In the genomic region with DNA sequence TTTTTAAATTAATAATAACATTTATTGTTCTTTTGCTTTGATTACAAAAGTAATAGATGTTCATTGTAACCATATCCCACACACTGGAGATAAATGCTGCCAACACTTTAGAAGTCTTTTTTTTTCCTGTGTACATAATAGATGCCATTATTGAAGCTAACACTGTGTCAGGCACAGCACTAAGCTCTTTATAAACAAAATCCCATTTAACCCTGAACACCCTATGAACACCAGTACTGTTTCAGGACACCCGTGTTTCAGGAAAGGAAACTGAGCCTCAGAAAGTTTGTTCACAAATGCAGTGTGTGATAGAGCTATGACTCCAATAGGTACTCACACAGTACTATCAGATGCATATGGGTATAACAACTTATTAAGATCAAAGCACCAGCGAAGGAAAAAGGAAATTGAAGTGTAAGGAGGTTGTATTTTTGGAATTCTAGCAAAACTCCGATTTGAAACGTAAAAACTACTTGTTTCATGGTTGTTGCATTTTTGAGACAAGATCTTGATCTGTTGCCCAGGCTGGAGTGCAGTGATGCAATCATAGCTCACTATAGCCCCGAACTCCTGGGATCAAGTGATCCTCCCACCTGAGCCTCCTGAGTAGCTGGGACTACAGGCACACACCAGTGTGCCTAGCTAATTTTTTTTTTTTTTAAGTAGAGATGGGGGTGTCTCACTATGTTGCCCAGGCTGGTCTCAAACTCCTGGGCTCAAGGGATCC, we compare ENCODE assay signal across 1 cellular context.
TF ChIP-seq lines count a peak whose summit lies in the region.

No MANE protein-coding gene starts in this region.

TF ChIP-seq in SK-N-SH treated with all-trans-retinoic acid at 6 μM for 48 hours, 23 proteins besides CTCF, POLR2A, EP300 and RAD21 (continued from another document):
- TF ChIP-seq, protein P1, sequence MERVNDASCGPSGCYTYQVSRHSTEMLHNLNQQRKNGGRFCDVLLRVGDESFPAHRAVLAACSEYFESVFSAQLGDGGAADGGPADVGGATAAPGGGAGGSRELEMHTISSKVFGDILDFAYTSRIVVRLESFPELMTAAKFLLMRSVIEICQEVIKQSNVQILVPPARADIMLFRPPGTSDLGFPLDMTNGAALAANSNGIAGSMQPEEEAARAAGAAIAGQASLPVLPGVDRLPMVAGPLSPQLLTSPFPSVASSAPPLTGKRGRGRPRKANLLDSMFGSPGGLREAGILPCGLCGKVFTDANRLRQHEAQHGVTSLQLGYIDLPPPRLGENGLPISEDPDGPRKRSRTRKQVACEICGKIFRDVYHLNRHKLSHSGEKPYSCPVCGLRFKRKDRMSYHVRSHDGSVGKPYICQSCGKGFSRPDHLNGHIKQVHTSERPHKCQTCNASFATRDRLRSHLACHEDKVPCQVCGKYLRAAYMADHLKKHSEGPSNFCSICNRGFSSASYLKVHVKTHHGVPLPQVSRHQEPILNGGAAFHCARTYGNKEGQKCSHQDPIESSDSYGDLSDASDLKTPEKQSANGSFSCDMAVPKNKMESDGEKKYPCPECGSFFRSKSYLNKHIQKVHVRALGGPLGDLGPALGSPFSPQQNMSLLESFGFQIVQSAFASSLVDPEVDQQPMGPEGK (CRISPR knock-in tag; IDR thresholded peaks at IDR 0.05; ENCODE audit: borderline replicate concordance) = no peak
- no peak for TF ChIP-seq RARB (CRISPR knock-in tag; IDR thresholded peaks at IDR 0.05)
- TF ChIP-seq, protein P2, sequence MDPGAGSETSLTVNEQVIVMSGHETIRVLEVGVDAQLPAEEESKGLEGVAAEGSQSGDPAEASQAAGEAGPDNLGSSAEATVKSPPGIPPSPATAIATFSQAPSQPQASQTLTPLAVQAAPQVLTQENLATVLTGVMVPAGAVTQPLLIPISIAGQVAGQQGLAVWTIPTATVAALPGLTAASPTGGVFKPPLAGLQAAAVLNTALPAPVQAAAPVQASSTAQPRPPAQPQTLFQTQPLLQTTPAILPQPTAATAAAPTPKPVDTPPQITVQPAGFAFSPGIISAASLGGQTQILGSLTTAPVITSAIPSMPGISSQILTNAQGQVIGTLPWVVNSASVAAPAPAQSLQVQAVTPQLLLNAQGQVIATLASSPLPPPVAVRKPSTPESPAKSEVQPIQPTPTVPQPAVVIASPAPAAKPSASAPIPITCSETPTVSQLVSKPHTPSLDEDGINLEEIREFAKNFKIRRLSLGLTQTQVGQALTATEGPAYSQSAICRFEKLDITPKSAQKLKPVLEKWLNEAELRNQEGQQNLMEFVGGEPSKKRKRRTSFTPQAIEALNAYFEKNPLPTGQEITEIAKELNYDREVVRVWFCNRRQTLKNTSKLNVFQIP (CRISPR knock-in tag; IDR thresholded peaks at IDR 0.05; ENCODE audit: borderline replicate concordance, low read depth) = no peak
- no peak for TF ChIP-seq ARNTL (CRISPR knock-in tag; IDR thresholded peaks at IDR 0.05; ENCODE audit: borderline replicate concordance, low read depth)
- no peak for TF ChIP-seq SNAI2 (CRISPR knock-in tag; IDR thresholded peaks at IDR 0.05)
- TF ChIP-seq BACH2 (CRISPR knock-in tag; IDR thresholded peaks at IDR 0.05; ENCODE audit: borderline replicate concordance) = no peak
TF ChIP-seq in SK-N-SH treated with all-trans-retinoic acid at 6 μM for 48 hours: peak in this region for 0.
